Comparison of ENCODE assay signal across 10 cellular contexts in genomic region chr2:136057023-136057801, GRCh38.
DNase-seq lines count a peak whose midpoint lies in the region; ATAC-seq and TF ChIP-seq lines count a peak whose summit lies in the region.
"Had no signal": no experiment of that assay in that cellular context is flagged by ENCODE, and none has a peak within 500 bp of the region (broad histone marks: within the 10 kb centered on the region; RNA-seq: fewer than 3 reads in every experiment).

No MANE protein-coding gene starts in this region.

- no peaks in the 10 kb centered on the region for H3F3A ChIP-seq in PC-9 (ENCODE audit: insufficient read depth, low read depth)

- no peak overlapping the region for H3K27ac ChIP-seq in PC-9
- H3K27ac ChIP-seq: dorsolateral prefrontal cortex had no signal

- peaks cover 58% of the 10 kb centered on the region for H3K4me1 Mint-ChIP-seq in T-helper 2 cell treated with Interferon-gamma antibody and Interleukin-4, amounts not matched to agents 5 μg/mL and 100 μg/mL, for 36 hours (ENCODE audit: low read depth)

- no peaks in the 10 kb centered on the region for H3K27me3 Mint-ChIP-seq in T-helper 2 cell treated with Interferon-gamma antibody and Interleukin-4, amounts not matched to agents 5 μg/mL and 100 μg/mL, for 36 hours (ENCODE audit: low read depth)

- intact Hi-C loops in posterior vena cava (cut with DNase I), result no loop called here
- intact Hi-C loops in PC-9 (cut with micrococcal nuclease; ENCODE audit: unreplicated experiment), result no loop called here

- no peaks in the 10 kb centered on the region for H3K27me3 ChIP-seq in PC-9 (ENCODE audit: insufficient read depth, low read depth)
- H3K27me3 ChIP-seq: dorsolateral prefrontal cortex had no signal

- CTCF ChIA-PET in PC-9 (lab: Charles Lee), result no interaction called here

- H3K4me1 ChIP-seq in PC-9 (replicated peaks; ENCODE audit: insufficient read depth), result no peaks in the 10 kb centered on the region

- H2AFZ ChIP-seq in PC-9, result no peak overlapping the region

- TF ChIP-seq CTCF in PC-9 (conservative IDR thresholded peaks at IDR 0.05), result no peak

- peak; percentile 72 for DNase-seq in T-helper 2 cell treated with Interferon-gamma antibody and Interleukin-4, amounts not matched to agents 5 μg/mL and 100 μg/mL, for 36 hours (ENCODE audit: low spot score)
- DNase-seq in stimulated activated CD4-positive, alpha-beta T cell treated with anti-CD3 and anti-CD28 coated beads, Interleukin-2, amount 100 ng/mL, for 24 hours, result peak; percentile 37 to 41
- DNase-seq in GM19240 (ENCODE audit: insufficient read length, low spot score) (no peak), posterior vena cava (ENCODE audit: low spot score) (no peak), PC-9 (no peak), DMS53 treated with DMSO at 0.1 percent for 48 hours (lab: John Stamatoyannopoulos, UW; ENCODE audit: unreplicated experiment) (no peak)
- DNase-seq: dorsolateral prefrontal cortex, kidney glomerular epithelial cell had no signal

- peaks cover 9% of the 10 kb centered on the region for H3K36me3 Mint-ChIP-seq in T-helper 2 cell treated with Interferon-gamma antibody and Interleukin-4, amounts not matched to agents 5 μg/mL and 100 μg/mL, for 36 hours (ENCODE audit: low read depth)

- H3K9me3 Mint-ChIP-seq in T-helper 2 cell treated with Interferon-gamma antibody and Interleukin-4, amounts not matched to agents 5 μg/mL and 100 μg/mL, for 36 hours, result peaks cover 2% of the 10 kb centered on the region

- peak; percentile 43 for ATAC-seq in GM18907 (IDR thresholded peaks at IDR 0.05; ENCODE audit: unreplicated experiment)
- ATAC-seq in HG02678 (IDR thresholded peaks at IDR 0.05; ENCODE audit: unreplicated experiment), result peak; percentile 40

- H4K20me1 ChIP-seq in PC-9 (ENCODE audit: insufficient read depth), result no peaks in the 10 kb centered on the region

- no peaks in the 10 kb centered on the region for H3K79me2 ChIP-seq in PC-9 (ENCODE audit: low read depth)

- peak overlapping the region; percentile 93 for H3K27ac Mint-ChIP-seq in T-helper 2 cell treated with Interferon-gamma antibody and Interleukin-4, amounts not matched to agents 5 μg/mL and 100 μg/mL, for 36 hours

- H3K4me2 ChIP-seq in PC-9, result no peak overlapping the region

- BruUV-seq in PC-9 (replicated peaks; lab: Mats Ljungman, UMichigan), result no TSS peak

- no peaks in the 10 kb centered on the region for H3K9me3 ChIP-seq in PC-9 (ENCODE audit: insufficient read depth, low read depth)

- no peaks in the 10 kb centered on the region for H3K9me2 ChIP-seq in PC-9 (ENCODE audit: insufficient read depth)

- H3K4me3 ChIP-seq in PC-9, result no peak overlapping the region
- H3K4me3 ChIP-seq: dorsolateral prefrontal cortex had no signal

- peak overlapping the region; percentile 64 for H3K4me3 Mint-ChIP-seq in T-helper 2 cell treated with Interferon-gamma antibody and Interleukin-4, amounts not matched to agents 5 μg/mL and 100 μg/mL, for 36 hours

- H3K36me3 ChIP-seq in PC-9 (ENCODE audit: low read depth), result no peaks in the 10 kb centered on the region

- POLR2A ChIA-PET in PC-9 (lab: Charles Lee; ENCODE audit: unreplicated experiment), result no interaction called here

Comparison
In these comparisons a context has a peak if more than half of its experiments do, and no peak if none do; other contexts are left out.
1. DNase-seq: peak in T-helper 2 cell treated with Interferon-gamma antibody and Interleukin-4, amounts not matched to agents 5 μg/mL and 100 μg/mL, for 36 hours (single experiment) and stimulated activated CD4-positive, alpha-beta T cell treated with anti-CD3 and anti-CD28 coated beads, Interleukin-2, amount 100 ng/mL, for 24 hours (2 of 2); none in GM19240 (single experiment), posterior vena cava (single experiment), PC-9 (0 of 2) and DMS53 treated with DMSO at 0.1 percent for 48 hours (single experiment).